30 cellular contexts compared by ENCODE assay signal in the genomic region with DNA sequence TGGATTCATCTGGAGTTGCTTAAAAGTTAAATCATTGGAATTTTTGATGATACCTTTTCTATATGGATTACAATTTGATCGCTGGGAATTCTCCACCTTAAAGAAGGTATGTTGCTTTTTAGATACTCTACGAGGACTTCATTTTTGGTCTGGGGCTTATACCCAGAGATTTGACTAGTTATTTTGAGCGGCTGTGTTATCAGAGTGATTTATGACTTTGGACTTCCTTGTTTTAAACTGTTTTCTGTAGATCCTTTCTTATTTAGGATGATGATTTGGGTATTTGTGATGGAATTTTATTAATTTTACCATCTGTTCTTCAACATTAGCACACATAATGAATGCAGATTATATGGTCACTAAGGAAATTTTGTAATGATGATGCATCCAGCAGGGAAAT.
DNase-seq lines count a peak whose midpoint lies in the region; ATAC-seq and TF ChIP-seq lines count a peak whose summit lies in the region.
"Had no signal": no experiment of that assay in that cellular context is flagged by ENCODE, and none has a peak within 500 bp of the region (broad histone marks: within the 10 kb centered on the region; RNA-seq: fewer than 3 reads in every experiment).

No MANE protein-coding gene starts in this region.

- H3K9me3 Mint-ChIP-seq in WTC11, result no peaks in the 10 kb centered on the region
- no peaks in the 10 kb centered on the region for H3K9me3 Mint-ChIP-seq in neural crest cell
- no peaks in the 10 kb centered on the region for H3K9me3 Mint-ChIP-seq in activated CD8-positive, alpha-beta memory T cell treated with anti-CD3 and anti-CD28 coated beads, Interleukin-2, amount 10 ng/mL, durations not matched to agents 7 days and 5 days (ENCODE audit: low read depth)
- H3K9me3 Mint-ChIP-seq: activated naive CD8-positive, alpha-beta T cell treated with anti-CD3 and anti-CD28 coated beads for 36 hours; stimulated activated effector memory CD8-positive, alpha-beta T cell treated with anti-CD3 and anti-CD28 coated beads, Interleukin-12 subunit alpha, Interleukin-12 subunit beta, amount 100 ng/mL, for 72 hours had no signal

- H3K4me1 Mint-ChIP-seq in WTC11, result peaks cover 48% of the 10 kb centered on the region
- H3K4me1 Mint-ChIP-seq in neural crest cell, result peaks cover 41% of the 10 kb centered on the region
- peaks cover 9% of the 10 kb centered on the region for H3K4me1 Mint-ChIP-seq in activated CD8-positive, alpha-beta memory T cell treated with anti-CD3 and anti-CD28 coated beads, Interleukin-2, amount 10 ng/mL, durations not matched to agents 7 days and 5 days

- WGBS in esophagus muscularis mucosa, result 82% methylated on average over 3 of the region's 3 CpGs
- WGBS in right lobe of liver (ENCODE audit: insufficient coverage, low coverage, low lambda C conversion rate, missing lambda C conversion rate), result 43% methylated on average over 3 of the region's 3 CpGs

- no peak for TF ChIP-seq EP300 in esophagus muscularis mucosa (IDR thresholded peaks at IDR 0.05)

- H3K9me3 ChIP-seq in esophagus muscularis mucosa (no peaks in the 10 kb centered on the region), right lobe of liver (no peaks in the 10 kb centered on the region)
- H3K9me3 ChIP-seq: BE2C, HAP-1, pancreas, spleen, upper lobe of right lung had no signal

- no peak for TF ChIP-seq POLR2A in esophagus muscularis mucosa (IDR thresholded peaks at IDR 0.05; ENCODE audit: low read depth)
- no peak for TF ChIP-seq POLR2A in right lobe of liver (IDR thresholded peaks at IDR 0.05)
- no peak for TF ChIP-seq POLR2A in erythroblast (IDR thresholded peaks at IDR 0.05; ENCODE audit: low read length)

- H3K27ac Mint-ChIP-seq in WTC11, result no peak overlapping the region; the same call in 1 of the 2 replicates
- H3K27ac Mint-ChIP-seq in neural crest cell (ENCODE audit: unreplicated experiment), result no peak overlapping the region
- H3K27ac Mint-ChIP-seq in activated CD8-positive, alpha-beta memory T cell treated with anti-CD3 and anti-CD28 coated beads, Interleukin-2, amount 10 ng/mL, durations not matched to agents 7 days and 5 days, result no peak overlapping the region
- H3K27ac Mint-ChIP-seq: activated CD8-positive, alpha-beta T cell treated with anti-CD3 and anti-CD28 coated beads for 36 hours; activated naive CD8-positive, alpha-beta T cell treated with anti-CD3 and anti-CD28 coated beads for 36 hours; CD8-positive, alpha-beta memory T cell; naive thymus-derived CD4-positive, alpha-beta T cell; stimulated activated effector memory CD8-positive, alpha-beta T cell treated with anti-CD3 and anti-CD28 coated beads, Interleukin-12 subunit alpha, Interleukin-12 subunit beta, amount 100 ng/mL, for 72 hours; T-helper 17 cell had no signal

- TF ChIP-seq CTCF in WTC11 (IDR thresholded peaks at IDR 0.05), result no peak
- TF ChIP-seq CTCF in esophagus muscularis mucosa (IDR thresholded peaks at IDR 0.05), result no peak
- TF ChIP-seq CTCF in neural crest cell (conservative IDR thresholded peaks at IDR 0.05), result no peak
- no peak for TF ChIP-seq CTCF in right lobe of liver (IDR thresholded peaks at IDR 0.05)

- POLR2A ChIA-PET in WTC11 (lab: Charles Lee), result no interaction called here

- H3K36me3 Mint-ChIP-seq in WTC11 (peaks cover 23% of the 10 kb centered on the region), neural crest cell (ENCODE audit: low read depth) (peaks cover 6% of the 10 kb centered on the region)
- no peaks in the 10 kb centered on the region for H3K36me3 Mint-ChIP-seq in activated CD8-positive, alpha-beta memory T cell treated with anti-CD3 and anti-CD28 coated beads, Interleukin-2, amount 10 ng/mL, durations not matched to agents 7 days and 5 days
- H3K36me3 Mint-ChIP-seq: activated naive CD8-positive, alpha-beta T cell treated with anti-CD3 and anti-CD28 coated beads for 36 hours; CD8-positive, alpha-beta memory T cell; stimulated activated effector memory CD8-positive, alpha-beta T cell treated with anti-CD3 and anti-CD28 coated beads, Interleukin-12 subunit alpha, Interleukin-12 subunit beta, amount 100 ng/mL, for 72 hours had no signal

- H3K27me3 Mint-ChIP-seq in WTC11 (ENCODE audit: low read depth) (no peaks in the 10 kb centered on the region), neural crest cell (ENCODE audit: low read depth) (peaks cover 63% of the 10 kb centered on the region)
- peaks cover 52% of the 10 kb centered on the region for H3K27me3 Mint-ChIP-seq in activated CD8-positive, alpha-beta memory T cell treated with anti-CD3 and anti-CD28 coated beads, Interleukin-2, amount 10 ng/mL, durations not matched to agents 7 days and 5 days

- CTCF ChIA-PET in WTC11 (lab: Charles Lee), result no interaction called here
- CTCF ChIA-PET in activated CD8-positive, alpha-beta memory T cell treated with anti-CD3 and anti-CD28 coated beads, Interleukin-2, amount 10 ng/mL, durations not matched to agents 7 days and 5 days (lab: Charles Lee), result no interaction called here

- peak overlapping the region in 3 of 4 donors; percentile 11 to 82 (median 28) for H3K27ac ChIP-seq in esophagus muscularis mucosa (replicated peaks in 1 of 4)
- H3K27ac ChIP-seq in right lobe of liver, result no peak overlapping the region
- H3K27ac ChIP-seq: pancreas, RWPE1, SK-N-MC, spleen, upper lobe of right lung had no signal

- H3K4me3 Mint-ChIP-seq in WTC11 (peak overlapping the region; percentile 87), neural crest cell (peak overlapping the region; percentile 56)
- no peak overlapping the region for H3K4me3 Mint-ChIP-seq in activated CD8-positive, alpha-beta memory T cell treated with anti-CD3 and anti-CD28 coated beads, Interleukin-2, amount 10 ng/mL, durations not matched to agents 7 days and 5 days
- H3K4me3 Mint-ChIP-seq: activated CD8-positive, alpha-beta T cell treated with anti-CD3 and anti-CD28 coated beads for 36 hours; activated naive CD8-positive, alpha-beta T cell treated with anti-CD3 and anti-CD28 coated beads for 36 hours; CD8-positive, alpha-beta memory T cell; stimulated activated effector memory CD8-positive, alpha-beta T cell treated with anti-CD3 and anti-CD28 coated beads, Interleukin-12 subunit alpha, Interleukin-12 subunit beta, amount 100 ng/mL, for 72 hours; T-helper 17 cell had no signal

- H3K27me3 ChIP-seq in H7 (ENCODE audit: control insufficient read depth, insufficient read depth, low read length) (no peaks in the 10 kb centered on the region), esophagus muscularis mucosa (no peaks in the 10 kb centered on the region), right lobe of liver (peaks cover 0 to 14% of the 10 kb centered on the region in 2 donors)
- H3K27me3 ChIP-seq: pancreas had no signal

- H3K4me1 ChIP-seq in esophagus muscularis mucosa, result peaks cover 27 to 56% (median 54%) of the 10 kb centered on the region in 4 donors
- H3K4me1 ChIP-seq in right lobe of liver, result no peaks in the 10 kb centered on the region
- H3K4me1 ChIP-seq: BE2C had no signal

- intact Hi-C loops in esophagus muscularis mucosa (cut with DNase I), result loop anchor here (5.0 kb wide), 1 partner anchor 71 kb away; no protein-coding TSS in a partner anchor
- intact Hi-C loops in right lobe of liver (cut with DNase I), result no loop called here

- no peak for DNase-seq in H7
- no peak for DNase-seq in WTC11 (ENCODE audit: low spot score)
- DNase-seq in esophagus muscularis mucosa (ENCODE audit: extremely low spot score), result no peak
- DNase-seq in neural crest cell (ENCODE audit: low read depth, low spot score), result no peak
- DNase-seq in right lobe of liver, result no peak
- no peak for DNase-seq in erythroblast (lab: John Stamatoyannopoulos, UW)
- DNase-seq in activated CD8-positive, alpha-beta memory T cell treated with anti-CD3 and anti-CD28 coated beads, Interleukin-2, amount 10 ng/mL, durations not matched to agents 7 days and 5 days, result no peak
- DNase-seq in activated naive CD4-positive, alpha-beta T cell (lab: John Stamatoyannopoulos, UW), result no peak
- DNase-seq: activated CD4-positive, CD25-positive, alpha-beta regulatory T cell treated with anti-CD3 and anti-CD28 coated beads, Interleukin-2, amount 50 U/mL, for 72 hours; activated CD8-positive, alpha-beta T cell treated with anti-CD3 and anti-CD28 coated beads for 36 hours; activated naive CD8-positive, alpha-beta T cell treated with anti-CD3 and anti-CD28 coated beads for 36 hours; BE2C; CD8-positive, alpha-beta memory T cell; cerebellar nuclear complex; DMS153; head of caudate nucleus; naive thymus-derived CD4-positive, alpha-beta T cell; NCI-H1048; NCI-H1694 treated with DMSO at 0.1 percent for 48 hours; pancreas; spleen; stimulated activated CD4-positive, alpha-beta T cell treated with anti-CD3 and anti-CD28 coated beads, Interleukin-4, amount 100 ng/mL, for 24 hours; substantia nigra; T-helper 17 cell; upper lobe of right lung had no signal

- no peak for ATAC-seq in WTC11
- ATAC-seq in right lobe of liver, result no peak
- no peak for ATAC-seq in activated CD8-positive, alpha-beta memory T cell treated with anti-CD3 and anti-CD28 coated beads, Interleukin-2, amount 10 ng/mL, durations not matched to agents 7 days and 5 days
- ATAC-seq: activated CD8-positive, alpha-beta T cell treated with anti-CD3 and anti-CD28 coated beads for 36 hours; left lobe of liver; naive thymus-derived CD4-positive, alpha-beta T cell; pancreas; stimulated activated effector memory CD8-positive, alpha-beta T cell treated with anti-CD3 and anti-CD28 coated beads, Interleukin-12 subunit alpha, Interleukin-12 subunit beta, amount 100 ng/mL, for 72 hours; T-helper 17 cell; upper lobe of right lung had no signal

- H3K4me3 ChIP-seq in H7 (ENCODE audit: insufficient read depth, low read depth, low read length), result peak overlapping the region; percentile 1; the same call in 1 of the 2 replicates
- H3K4me3 ChIP-seq in esophagus muscularis mucosa, result no peak overlapping the region
- H3K4me3 ChIP-seq in right lobe of liver, result no peak overlapping the region
- H3K4me3 ChIP-seq: HAP-1, pancreas, SK-N-MC, spleen, upper lobe of right lung had no signal

- no peaks in the 10 kb centered on the region; the same call in 1 of the 2 replicates for H3K36me3 ChIP-seq in H7 (replicated peaks; ENCODE audit: control insufficient read depth, insufficient read depth, low read length)
- H3K36me3 ChIP-seq in esophagus muscularis mucosa, result no peaks in the 10 kb centered on the region
- no peaks in the 10 kb centered on the region for H3K36me3 ChIP-seq in right lobe of liver
- H3K36me3 ChIP-seq: BE2C, HAP-1, pancreas, spleen, upper lobe of right lung had no signal

Comparison
In these comparisons a context has a peak if more than half of its experiments do, and no peak if none do; other contexts are left out.
1. H3K27ac ChIP-seq: peak in esophagus muscularis mucosa (3 of 4); none in right lobe of liver (0 of 3).